ENCODE assay signal across 1 cellular context in the genomic region with DNA sequence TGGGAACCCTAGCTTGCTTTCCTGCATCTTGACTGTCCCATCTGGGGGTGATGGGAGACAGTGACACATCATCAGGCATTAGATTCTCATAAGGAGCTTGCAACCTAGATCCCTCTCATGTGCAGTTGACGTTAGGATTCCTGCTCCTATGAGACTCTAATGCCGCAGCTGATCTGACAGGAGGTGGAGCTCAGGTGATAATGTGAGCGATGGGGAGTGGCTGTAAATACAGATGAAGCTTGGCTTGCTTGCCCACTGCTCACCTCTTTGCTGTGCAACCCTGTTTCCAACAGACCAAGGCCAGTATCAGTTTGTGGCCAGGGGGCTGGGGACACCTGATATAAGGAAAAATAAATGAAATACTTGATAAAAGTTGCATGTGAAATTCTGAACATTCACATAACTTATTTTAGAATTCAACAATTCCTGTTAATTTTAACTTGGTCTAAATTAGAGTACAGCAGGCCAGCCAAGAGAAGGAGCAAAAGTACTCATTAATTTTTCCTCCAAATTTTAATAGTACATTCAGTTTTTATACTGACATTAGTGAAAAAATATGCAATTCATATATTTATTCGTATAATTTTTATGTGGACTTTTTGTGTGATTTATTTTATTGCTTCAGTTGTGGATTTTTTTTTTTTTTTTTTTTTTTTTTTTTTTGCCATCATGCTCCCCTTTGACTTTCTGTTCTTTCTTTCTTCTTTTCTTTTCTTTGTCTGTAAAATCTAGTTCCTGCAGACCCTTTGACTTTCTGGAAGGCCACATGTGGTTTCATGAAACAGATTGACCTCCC.
TF ChIP-seq lines count a peak whose summit lies in the region.

No MANE protein-coding gene starts in this region.

TF ChIP-seq in HEK293, 187 proteins besides CTCF, POLR2A, EP300 and RAD21 (continued from another document):
- TF ChIP-seq, protein P1, sequence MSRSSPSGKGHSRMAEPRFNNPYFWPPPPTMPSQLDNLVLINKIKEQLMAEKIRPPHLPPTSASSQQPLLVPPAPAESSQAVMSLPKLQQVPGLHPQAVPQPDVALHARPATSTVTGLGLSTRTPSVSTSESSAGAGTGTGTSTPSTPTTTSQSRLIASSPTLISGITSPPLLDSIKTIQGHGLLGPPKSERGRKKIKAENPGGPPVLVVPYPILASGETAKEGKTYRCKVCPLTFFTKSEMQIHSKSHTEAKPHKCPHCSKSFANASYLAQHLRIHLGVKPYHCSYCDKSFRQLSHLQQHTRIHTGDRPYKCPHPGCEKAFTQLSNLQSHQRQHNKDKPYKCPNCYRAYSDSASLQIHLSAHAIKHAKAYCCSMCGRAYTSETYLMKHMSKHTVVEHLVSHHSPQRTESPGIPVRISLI (tag by site-specific recombination; IDR thresholded peaks at IDR 0.05): peak; percentile 90
- TF ChIP-seq ZNF610 (tag by site-specific recombination; IDR thresholded peaks at IDR 0.05; ENCODE audit: borderline replicate concordance): peak; percentile 99
